7 cellular contexts compared by ENCODE assay signal in the genomic region with DNA sequence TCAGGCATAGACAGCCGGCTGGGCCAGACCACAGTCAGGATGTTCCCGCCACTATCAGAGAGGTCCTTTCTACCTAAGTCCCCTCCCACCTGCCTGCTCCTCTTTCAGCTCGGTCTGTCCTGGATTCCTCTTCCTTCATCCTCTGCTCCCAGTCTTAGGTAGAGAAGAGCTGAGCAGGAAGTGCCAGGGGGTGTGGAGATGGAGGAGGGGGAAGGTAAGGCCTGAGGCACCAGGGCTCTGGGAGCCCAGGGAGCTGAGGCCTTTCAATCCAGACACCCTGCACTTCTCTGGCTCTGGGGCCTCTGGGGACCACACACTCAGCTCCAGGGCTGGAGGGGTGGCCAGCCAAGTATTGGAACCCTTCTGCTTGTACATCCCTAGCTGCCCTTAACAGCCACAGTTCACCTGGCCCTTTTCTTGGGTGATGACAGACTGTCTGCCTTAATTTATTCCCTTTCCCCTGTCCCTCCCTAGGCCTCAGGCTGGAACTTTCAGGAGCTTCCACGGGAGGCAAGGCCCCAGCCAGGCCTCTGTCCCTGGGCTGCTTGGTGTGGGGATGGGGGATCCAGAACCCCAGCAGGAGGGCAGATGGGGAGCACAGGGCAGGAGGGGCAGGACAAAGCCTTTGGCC. TPM values are rescaled to one million over a fixed set of nuclear protein-coding genes. Genes with fewer than 3 reads are reported as not detected.
A peak's percentile ranks its signal among the peaks of the same experiment; 100 is the strongest.
DNase-seq lines count a peak whose midpoint lies in the region; ATAC-seq and TF ChIP-seq lines count a peak whose summit lies in the region.

No MANE protein-coding gene starts in this region.

- BruUV-seq in Panc1 (replicated peaks; lab: Mats Ljungman, UMichigan): no TSS peak

- no peak for TF ChIP-seq CTCF in Panc1 (IDR thresholded peaks at IDR 0.05)
- no peak for TF ChIP-seq CTCF in stomach (IDR thresholded peaks at IDR 0.05)

- no peaks in the 10 kb centered on the region for H3K9me3 Mint-ChIP-seq in activated naive CD4-positive, alpha-beta T cell treated with anti-CD3 and anti-CD28 coated beads, Interleukin-2, amount 10 ng/mL, durations not matched to agents 7 days and 5 days

- H3K27ac ChIP-seq in Panc1 (ENCODE audit: low read length) (0 out of 2 replicates have a peak overlapping the region, but pooled peaks have one; percentile 20), stomach (peak overlapping the region; percentile 46 to 73 (median 57))

- intact Hi-C loops in Panc1 (cut with micrococcal nuclease; ENCODE audit: unreplicated experiment): no loop called here
- intact Hi-C loops in stomach (cut with DNase I; ENCODE audit: low total_unique reads): no loop called here

- ATAC-seq in Panc1 (peak; percentile 28; the same call in 1 of the 2 replicates), left lobe of liver (peak; percentile 1), GM19463 (IDR thresholded peaks at IDR 0.05; ENCODE audit: unreplicated experiment) (no peak), GM21381 (IDR thresholded peaks at IDR 0.05; ENCODE audit: unreplicated experiment) (no peak), HG03571 (IDR thresholded peaks at IDR 0.05; ENCODE audit: unreplicated experiment) (no peak)

- CTCF ChIA-PET in Panc1 (lab: Charles Lee): interaction anchor here (0.6 kb wide), 1 partner anchor 345 kb away, joined by 3 read pairs; no protein-coding TSS in a partner anchor
- CTCF ChIA-PET in activated naive CD4-positive, alpha-beta T cell treated with anti-CD3 and anti-CD28 coated beads, Interleukin-2, amount 10 ng/mL, durations not matched to agents 7 days and 5 days (lab: Charles Lee): interaction anchor here (0.8 to 4.6 kb wide), 4 partner anchors 13 to 55 kb away, joined by 3 to 29 read pairs (median 6); partner anchors contain the start of gene IRF1

- H3K4me1 ChIP-seq in Panc1 (ENCODE audit: control insufficient read depth, insufficient read depth, low read length): peaks cover 14% of the 10 kb centered on the region
- peaks cover 41 to 87% (median 57%) of the 10 kb centered on the region in 4 donors for H3K4me1 ChIP-seq in stomach

- peak overlapping the region; percentile 95 for H3K27ac Mint-ChIP-seq in activated naive CD4-positive, alpha-beta T cell treated with anti-CD3 and anti-CD28 coated beads, Interleukin-2, amount 10 ng/mL, durations not matched to agents 7 days and 5 days

- H3K36me3 ChIP-seq in Panc1 (ENCODE audit: control insufficient read depth, insufficient read depth, low read length) (no peaks in the 10 kb centered on the region), stomach (peaks cover 0 to 11% (median 6%) of the 10 kb centered on the region in 4 donors)

- POLR2A ChIA-PET in Panc1 (lab: Charles Lee): interaction anchor here (1.2 kb wide), 1 partner anchor 14 kb away, joined by 3 read pairs; no protein-coding TSS in a partner anchor

- H3K27me3 ChIP-seq in Panc1 (ENCODE audit: control insufficient read depth, insufficient read depth, low read length) (no peaks in the 10 kb centered on the region), stomach (no peaks in the 10 kb centered on the region)

- peaks cover 4% of the 10 kb centered on the region for H3K27me3 Mint-ChIP-seq in activated naive CD4-positive, alpha-beta T cell treated with anti-CD3 and anti-CD28 coated beads, Interleukin-2, amount 10 ng/mL, durations not matched to agents 7 days and 5 days

- no peak overlapping the region for H3K4me3 ChIP-seq in Panc1 (ENCODE audit: low read depth in 2 of 2, low read length in 2 of 2)
- no peak overlapping the region for H3K4me3 ChIP-seq in stomach

- 42 to 72% (median 69%) methylated on average over 4 of the region's 4 CpGs for WGBS in stomach, 5 donors

- H3K9me3 ChIP-seq in Panc1 (ENCODE audit: control insufficient read depth, insufficient read depth, low read depth, low read length): no peaks in the 10 kb centered on the region
- no peaks in the 10 kb centered on the region for H3K9me3 ChIP-seq in stomach

- no peak for TF ChIP-seq EP300 in stomach (IDR thresholded peaks at IDR 0.05)

- H3K4me3 Mint-ChIP-seq in activated naive CD4-positive, alpha-beta T cell treated with anti-CD3 and anti-CD28 coated beads, Interleukin-2, amount 10 ng/mL, durations not matched to agents 7 days and 5 days: no peak overlapping the region

- TF ChIP-seq POLR2A in stomach (IDR thresholded peaks at IDR 0.05): no peak

- H3K36me3 Mint-ChIP-seq in activated naive CD4-positive, alpha-beta T cell treated with anti-CD3 and anti-CD28 coated beads, Interleukin-2, amount 10 ng/mL, durations not matched to agents 7 days and 5 days: peaks cover 33% of the 10 kb centered on the region

- H3K4me1 Mint-ChIP-seq in activated naive CD4-positive, alpha-beta T cell treated with anti-CD3 and anti-CD28 coated beads, Interleukin-2, amount 10 ng/mL, durations not matched to agents 7 days and 5 days: peaks cover 95% of the 10 kb centered on the region

- DNase-seq in Panc1 (ENCODE audit: low read depth, low spot score) (no peak), left lobe of liver (ENCODE audit: low spot score) (no peak), stomach (peak; percentile 24)
- DNase-seq in activated naive CD4-positive, alpha-beta T cell treated with anti-CD3 and anti-CD28 coated beads, Interleukin-2, amount 10 ng/mL, durations not matched to agents 7 days and 5 days: peak; percentile 29

- in situ Hi-C loops in Panc1 (cut with HindIII; ENCODE audit: low pct_unique_long_range_greater_than_20kb, low sequenced_read_pairs): loop anchor here (25.0 kb wide), 1 partner anchor 88 kb away; no protein-coding TSS in a partner anchor

RNA-seq across cellular contexts. Expression of gene IRF1, which starts 15.6 kb away (rescaled TPM):
- total RNA-seq in Panc1 (2021; ENCODE audit: unreplicated experiment) (48.9 TPM), left lobe of liver (24.8 TPM), stomach (100 to 1,000 TPM in 2 of 5 donors, 10 to 100 TPM in 3; 18.0 to 256 (median 91.5) TPM)
- polyA plus RNA-seq in Panc1 (2012; ENCODE audit: insufficient read length): 46.4 TPM
- 10 to 100 TPM; 17.1 to 80.2 (median 49.1) TPM for polyA plus RNA-seq in stomach

Comparison
In these comparisons a context has a peak if more than half of its experiments do, and no peak if none do; other contexts are left out.
1. ATAC-seq: peak in Panc1 (single experiment) and left lobe of liver (single experiment); none in GM19463 (single experiment), GM21381 (single experiment) and HG03571 (single experiment).
2. DNase-seq: peak in activated naive CD4-positive, alpha-beta T cell treated with anti-CD3 and anti-CD28 coated beads, Interleukin-2, amount 10 ng/mL, durations not matched to agents 7 days and 5 days (single experiment) and stomach (single experiment); none in Panc1 (single experiment) and left lobe of liver (single experiment).